8 cellular contexts compared by ENCODE assay signal in the genomic region with DNA sequence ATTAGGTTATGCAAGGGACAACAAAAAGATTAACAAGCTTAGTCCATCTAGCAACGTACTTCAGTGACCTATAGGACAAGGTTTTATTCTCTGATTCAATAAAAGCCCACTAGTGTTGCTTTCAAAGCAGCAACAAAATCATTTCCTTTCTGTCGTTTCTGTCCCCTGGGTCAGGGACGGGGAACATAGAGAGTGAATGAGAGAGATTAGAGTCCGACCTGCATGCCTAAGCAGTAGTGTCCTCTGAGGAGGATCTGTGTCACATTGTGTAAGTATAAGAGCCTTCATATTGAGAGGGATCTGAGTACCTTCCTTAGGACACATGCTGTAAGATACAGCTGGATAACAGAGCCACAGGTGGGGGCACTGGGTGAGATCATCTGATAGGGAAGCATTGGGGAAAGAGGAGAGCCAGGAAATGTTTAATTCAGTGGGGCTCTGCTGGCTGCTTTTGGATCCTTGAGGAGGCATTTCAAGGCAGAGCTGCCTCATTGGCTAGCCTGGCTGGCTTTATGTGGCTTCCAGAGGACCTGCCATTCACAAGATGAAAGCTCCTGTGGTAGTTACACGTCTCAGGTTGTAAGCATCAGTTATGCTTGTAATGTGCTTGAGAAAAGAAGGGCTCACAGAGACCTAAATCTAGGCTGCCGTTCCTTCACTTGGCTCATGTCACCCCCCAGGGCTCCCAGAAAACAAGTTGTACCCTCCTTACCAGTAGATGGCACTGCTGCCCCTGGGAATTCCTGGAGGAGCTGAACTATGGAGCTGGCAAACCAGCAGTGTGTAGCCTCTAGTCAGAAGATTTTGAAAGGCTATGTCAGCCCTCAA. TPM values are rescaled to one million over a fixed set of nuclear protein-coding genes. Genes with fewer than 3 reads are reported as not detected.
DNase-seq lines count a peak whose midpoint lies in the region; ATAC-seq and TF ChIP-seq lines count a peak whose summit lies in the region.

No MANE protein-coding gene starts in this region.

- peaks cover 5% of the 10 kb centered on the region for H3K4me1 Mint-ChIP-seq in activated naive CD8-positive, alpha-beta T cell treated with anti-CD3 and anti-CD28 coated beads for 36 hours
- peaks cover 15% of the 10 kb centered on the region for H3K4me1 Mint-ChIP-seq in CD4-positive, alpha-beta T cell (ENCODE audit: low read depth)

- intact Hi-C loops in HCT116 (cut with micrococcal nuclease), result loop anchor here (1.0 to 2.0 kb wide), 4 partner anchors 314 to 382 kb away; no protein-coding TSS in a partner anchor
- intact Hi-C loops in Right ventricle myocardium superior (cut with DNase I), result loop anchor here (2.0 kb wide), 1 partner anchor 336 kb away; no protein-coding TSS in a partner anchor
- intact Hi-C loops in psoas muscle (cut with DNase I), result loop anchor here (2.0 kb wide), 2 partner anchors 344 to 384 kb away; no protein-coding TSS in a partner anchor
- intact Hi-C loops in CD4-positive, alpha-beta T cell (cut with DNase I, micrococcal nuclease), result no loop called here

- peaks cover 45% of the 10 kb centered on the region for H3K27me3 Mint-ChIP-seq in activated naive CD8-positive, alpha-beta T cell treated with anti-CD3 and anti-CD28 coated beads for 36 hours
- H3K27me3 Mint-ChIP-seq in CD4-positive, alpha-beta T cell, result peaks cover 50% of the 10 kb centered on the region

- DNase-seq in EL (peak; percentile 67), HCT116 (ENCODE audit: low read depth, low spot score) (peak; percentile 51), NCI-H2171 (lab: John Stamatoyannopoulos, UW) (peak; percentile 72), Right ventricle myocardium superior (peak; percentile 71), psoas muscle (peak; percentile 67 to 81), activated gamma-delta T cell treated with Interleukin-2 at 50 U/mL for 16 hours (no peak)
- DNase-seq in activated naive CD8-positive, alpha-beta T cell treated with anti-CD3 and anti-CD28 coated beads for 36 hours, result peak; percentile 23
- DNase-seq in CD4-positive, alpha-beta T cell, result no peak

- POLR2A ChIA-PET in HCT116 (lab: Charles Lee), result no interaction called here
- POLR2A ChIA-PET in CD4-positive, alpha-beta T cell (lab: Charles Lee), result no interaction called here

- H3K27me3 ChIP-seq in HCT116 (ENCODE audit: insufficient read depth, low read length) (peaks cover 59% of the 10 kb centered on the region), psoas muscle (ENCODE audit: insufficient read depth in 3 of 3, low read length in 2 of 3) (no peaks in the 10 kb centered on the region)
- peaks cover 45% of the 10 kb centered on the region for H3K27me3 ChIP-seq in CD4-positive, alpha-beta T cell (ENCODE audit: control insufficient read depth, insufficient read depth, low read length)

- H2AFZ ChIP-seq in HCT116 (ENCODE audit: low read depth, low read length, poor library complexity, severe bottlenecking), result no peak overlapping the region

- H3K9me3 Mint-ChIP-seq in activated naive CD8-positive, alpha-beta T cell treated with anti-CD3 and anti-CD28 coated beads for 36 hours, result no peaks in the 10 kb centered on the region
- H3K9me3 Mint-ChIP-seq in CD4-positive, alpha-beta T cell, result no peaks in the 10 kb centered on the region

- H3K36me3 Mint-ChIP-seq in activated naive CD8-positive, alpha-beta T cell treated with anti-CD3 and anti-CD28 coated beads for 36 hours, result no peaks in the 10 kb centered on the region
- no peaks in the 10 kb centered on the region for H3K36me3 Mint-ChIP-seq in CD4-positive, alpha-beta T cell (ENCODE audit: low read depth)

- no TSS peak for BruUV-seq in HCT116 (replicated peaks; lab: Mats Ljungman, UMichigan)

- TF ChIP-seq CTCF in HCT116 (IDR thresholded peaks at IDR 0.05 in 2 of 3, conservative IDR thresholded peaks at IDR 0.05 in 1 of 3; ENCODE audit: borderline replicate concordance in 1 of 3, insufficient read depth in 1 of 3, low read depth in 2 of 3, low read length in 2 of 3) (peak; percentile 73 to 80 (median 77); a peak in 5 of 6 replicates), psoas muscle (IDR thresholded peaks at IDR 0.05) (peak; percentile 76)
- no peak for TF ChIP-seq CTCF in CD4-positive, alpha-beta T cell (IDR thresholded peaks at IDR 0.05)

- RAD21 ChIA-PET in HCT116 (lab: Charles Lee; ENCODE audit: low non-redundant PET in 1 of 2, low total read pairs in 2 of 2, uncharacterized antibody in 2 of 2, unreplicated experiment in 2 of 2), result interaction anchor here (0.9 to 1.1 kb wide), 3 partner anchors 310 to 343 kb away, joined by 3 to 4 read pairs (median 3); no protein-coding TSS in a partner anchor

- no peak overlapping the region for H3K9ac ChIP-seq in HCT116 (ENCODE audit: low read length)

- no peak for TF ChIP-seq POLR2A in HCT116 (IDR thresholded peaks at IDR 0.05; ENCODE audit: borderline replicate concordance, extremely low read depth, insufficient read depth, insufficient read length)

- H3K27ac ChIP-seq in HCT116 (ENCODE audit: low read depth, low read length), result no peak overlapping the region
- peak overlapping the region; percentile 44 for H3K27ac ChIP-seq in psoas muscle
- H3K27ac ChIP-seq in CD4-positive, alpha-beta T cell (ENCODE audit: low read depth, low read length), result no peak overlapping the region

- CTCF ChIA-PET in HCT116 (lab: Charles Lee), result interaction anchor here (0.6 to 3.1 kb wide), 18 partner anchors 9 to 383 kb away, joined by 3 to 25 read pairs (median 4); no protein-coding TSS in a partner anchor
- CTCF ChIA-PET in CD4-positive, alpha-beta T cell (lab: Charles Lee), result no interaction called here

- no peaks in the 10 kb centered on the region for H3K79me2 ChIP-seq in HCT116 (ENCODE audit: insufficient read depth, low read length)

- H3K9me3 ChIP-seq in HCT116 (ENCODE audit: control insufficient read depth in 1 of 2, insufficient read depth in 1 of 2, low read depth in 1 of 2, low read length in 2 of 2) (no peaks in the 10 kb centered on the region), psoas muscle (no peaks in the 10 kb centered on the region)
- H3K9me3 ChIP-seq in CD4-positive, alpha-beta T cell (ENCODE audit: control insufficient read depth, low read length), result no peaks in the 10 kb centered on the region

- H3K36me3 ChIP-seq in HCT116 (ENCODE audit: control insufficient read depth in 1 of 2, insufficient read depth in 2 of 2, low read length in 2 of 2), result no peaks in the 10 kb centered on the region
- peaks cover 3 to 4% of the 10 kb centered on the region in 2 donors for H3K36me3 ChIP-seq in psoas muscle (ENCODE audit: insufficient read depth in 1 of 2, low read depth in 1 of 2)

- no peaks in the 10 kb centered on the region; the same call in 1 of the 2 replicates for H4K20me1 ChIP-seq in HCT116 (ENCODE audit: insufficient read depth)

- no peak overlapping the region for H3K4me3 ChIP-seq in HCT116 (replicated peaks in 1 of 2; ENCODE audit: low read depth in 1 of 2, low read length in 2 of 2)
- H3K4me3 ChIP-seq in psoas muscle, result peak overlapping the region; percentile 19

- no peak overlapping the region for H3K27ac Mint-ChIP-seq in activated naive CD8-positive, alpha-beta T cell treated with anti-CD3 and anti-CD28 coated beads for 36 hours
- no peak overlapping the region for H3K27ac Mint-ChIP-seq in CD4-positive, alpha-beta T cell

- no peaks in the 10 kb centered on the region for H3K9me2 ChIP-seq in HCT116 (ENCODE audit: insufficient read depth)

- WGBS in psoas muscle, 3 donors, result 8 to 17% (median 8%) methylated on average over 6 of the region's 6 CpGs

- no peak overlapping the region for H3K4me3 Mint-ChIP-seq in activated naive CD8-positive, alpha-beta T cell treated with anti-CD3 and anti-CD28 coated beads for 36 hours
- no peak overlapping the region for H3K4me3 Mint-ChIP-seq in CD4-positive, alpha-beta T cell

- H3K4me1 ChIP-seq in HCT116 (ENCODE audit: control insufficient read depth in 1 of 2, insufficient read depth in 2 of 2, low read length in 2 of 2) (no peaks in the 10 kb centered on the region), psoas muscle (peaks cover 9% of the 10 kb centered on the region)

- ATAC-seq in HCT116 (peak; percentile 97), Right ventricle myocardium superior (ENCODE audit: poor library complexity) (peak; percentile 82), psoas muscle (peak; percentile 74 to 83 (median 80))
- no peak for ATAC-seq in CD4-positive, alpha-beta T cell (ENCODE audit: poor library complexity)

- TF ChIP-seq RAD21 in HCT116 (IDR thresholded peaks at IDR 0.05; ENCODE audit: low read depth), result peak; percentile 85

- H3K4me2 ChIP-seq in HCT116 (ENCODE audit: low read length), result no peak overlapping the region

TF ChIP-seq in HCT116, 20 proteins besides CTCF, POLR2A, EP300 and RAD21:
- no peak for TF ChIP-seq SIN3A (IDR thresholded peaks at IDR 0.05; ENCODE audit: low read depth)
- peak; percentile 19 for TF ChIP-seq YY1 (IDR thresholded peaks at IDR 0.05; ENCODE audit: extremely low read depth, insufficient replicate concordance, low read depth, low read length)

RNA-seq across cellular contexts. Expression of a gene that starts 2.7 kb away (rescaled TPM):
- not detected for total RNA-seq in HCT116 (2021; ENCODE audit: unreplicated experiment)
- not detected in 2 replicates for polyA plus RNA-seq in HCT116 (2012)
- not detected for total RNA-seq in activated naive CD8-positive, alpha-beta T cell treated with anti-CD3 and anti-CD28 coated beads for 36 hours
- 1.5 TPM for total RNA-seq in Right ventricle myocardium superior
- 10 to 100 TPM in 1 of 4 donors, 1 to 10 TPM in 3; 5.2 to 10.5 (median 7.5) TPM for total RNA-seq in psoas muscle
- 1 to 10 TPM; 2.4 to 8.1 (median 4.5) TPM for polyA plus RNA-seq in psoas muscle
- not detected for total RNA-seq in CD4-positive, alpha-beta T cell

Comparison
In these comparisons a context has a peak if more than half of its experiments do, and no peak if none do; other contexts are left out.
1. DNase-seq: peak in EL (single experiment), HCT116 (single experiment), NCI-H2171 (single experiment), activated naive CD8-positive, alpha-beta T cell treated with anti-CD3 and anti-CD28 coated beads for 36 hours (single experiment), Right ventricle myocardium superior (single experiment) and psoas muscle (2 of 2); none in activated gamma-delta T cell treated with Interleukin-2 at 50 U/mL for 16 hours (single experiment) and CD4-positive, alpha-beta T cell (0 of 10).
2. intact Hi-C loops: an anchor here in HCT116 (1.0 to 2.0 kb wide), Right ventricle myocardium superior (2.0 kb wide) and psoas muscle (2.0 kb wide); none called in CD4-positive, alpha-beta T cell.